In the genomic region with DNA sequence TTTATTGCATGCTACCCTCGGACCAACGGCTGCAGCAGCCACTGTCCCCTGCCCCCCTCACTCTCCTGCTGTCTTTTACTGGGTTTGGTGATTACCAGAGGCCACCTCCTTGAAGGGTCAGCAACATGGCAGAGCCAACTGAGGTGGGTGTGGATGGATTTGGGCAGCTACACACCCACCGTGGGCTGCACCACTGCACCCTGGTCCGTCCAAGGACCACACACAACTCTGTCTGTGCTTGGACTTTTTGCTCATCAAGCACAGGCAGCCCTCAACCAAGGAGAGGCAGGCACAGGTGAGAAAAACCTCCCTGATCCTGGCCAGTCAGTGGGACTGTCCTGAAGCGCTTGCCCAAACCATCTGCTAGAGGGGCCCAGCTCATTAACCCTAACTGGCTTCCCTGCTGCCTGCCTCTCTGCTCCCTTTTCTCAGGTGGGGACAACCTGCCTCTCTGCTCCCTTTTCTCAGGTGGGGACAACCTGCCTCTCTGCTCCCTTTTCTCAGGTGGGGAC, we compare ENCODE assay signal across 23 cellular contexts.
DNase-seq lines count a peak whose midpoint lies in the region; ATAC-seq and TF ChIP-seq lines count a peak whose summit lies in the region.
"Had no signal": no experiment of that assay in that cellular context is flagged by ENCODE, and none has a peak within 500 bp of the region (broad histone marks: within the 10 kb centered on the region; RNA-seq: fewer than 3 reads in every experiment).

No MANE protein-coding gene starts in this region.

- no peaks in the 10 kb centered on the region for H3K36me3 ChIP-seq in right atrium auricular region
- no peaks in the 10 kb centered on the region for H3K36me3 ChIP-seq in heart right ventricle
- H3K36me3 ChIP-seq in neuronal stem cell (replicated peaks in 1 of 2; ENCODE audit: control insufficient read depth in 2 of 2, insufficient read depth in 2 of 2, low read length in 2 of 2): no peaks in the 10 kb centered on the region
- no peaks in the 10 kb centered on the region for H3K36me3 ChIP-seq in spleen
- H3K36me3 ChIP-seq: BLaER1 had no signal

- H3K4me1 ChIP-seq in right atrium auricular region (no peaks in the 10 kb centered on the region), heart right ventricle (no peaks in the 10 kb centered on the region), neuronal stem cell (ENCODE audit: control insufficient read depth in 2 of 2, insufficient read depth in 1 of 2, low read depth in 1 of 2, low read length in 2 of 2) (peaks cover 10 to 13% of the 10 kb centered on the region in 2 donors), spleen (peaks cover 0 to 7% (median 0%) of the 10 kb centered on the region in 6 donors)
- H3K4me1 ChIP-seq: Caco-2 had no signal

- H3K36me3 Mint-ChIP-seq in T-helper 2 cell treated with Interferon-gamma antibody and Interleukin-4, amounts not matched to agents 5 μg/mL and 100 μg/mL, for 36 hours (ENCODE audit: low read depth): no peaks in the 10 kb centered on the region
- H3K36me3 Mint-ChIP-seq: CD4-positive, CD25-positive, alpha-beta regulatory T cell; CD8-positive, alpha-beta T cell had no signal

- TF ChIP-seq POLR2A in spleen (IDR thresholded peaks at IDR 0.05): no peak

- TF ChIP-seq CTCF in right atrium auricular region (IDR thresholded peaks at IDR 0.05) (no peak), heart right ventricle (IDR thresholded peaks at IDR 0.05) (no peak), spleen (IDR thresholded peaks at IDR 0.05 in 8 of 11, conservative IDR thresholded peaks at IDR 0.05 in 3 of 11) (no peak)

- peak overlapping the region; percentile 81 for H3K18ac ChIP-seq in neuronal stem cell (ENCODE audit: low read length)

- no peak overlapping the region for H4K8ac ChIP-seq in neuronal stem cell (ENCODE audit: low read depth, low read length)

- WGBS in heart right ventricle, 2 donors: 94 to 97% methylated on average over 5 of the region's 5 CpGs
- no CpG with 5 or more reads among the region's 5 CpGs for WGBS in neuronal stem cell (ENCODE audit: extremely low coverage in 2 of 2, insufficient read length in 2 of 2, insufficient replicate concordance in 1 of 2), 2 donors
- 80 to 98% (median 94%) methylated on average over 5 of the region's 5 CpGs for WGBS in spleen, 5 donors

- H3K4me1 Mint-ChIP-seq in T-helper 2 cell treated with Interferon-gamma antibody and Interleukin-4, amounts not matched to agents 5 μg/mL and 100 μg/mL, for 36 hours (ENCODE audit: low read depth): peaks cover 3% of the 10 kb centered on the region
- H3K4me1 Mint-ChIP-seq: B cell had no signal

- no peak overlapping the region for H3K4me3 ChIP-seq in right atrium auricular region
- H3K4me3 ChIP-seq in heart right ventricle: no peak overlapping the region
- H3K4me3 ChIP-seq in neuronal stem cell (ENCODE audit: low read length in 2 of 2): no peak overlapping the region
- H3K4me3 ChIP-seq in spleen: no peak overlapping the region
- H3K4me3 ChIP-seq: BLaER1, GM12878, GM23248 had no signal

- H3K23ac ChIP-seq in neuronal stem cell (ENCODE audit: low read depth, low read length, poor library complexity): no peak overlapping the region

- H3K4ac ChIP-seq in neuronal stem cell (ENCODE audit: low read length): no peak overlapping the region

- peaks cover 6% of the 10 kb centered on the region for H3K9me3 Mint-ChIP-seq in T-helper 2 cell treated with Interferon-gamma antibody and Interleukin-4, amounts not matched to agents 5 μg/mL and 100 μg/mL, for 36 hours

- H3K27ac ChIP-seq in right atrium auricular region (no peak overlapping the region), heart right ventricle (no peak overlapping the region), neuronal stem cell (replicated peaks; ENCODE audit: low read length) (no peak overlapping the region), spleen (no peak overlapping the region)
- H3K27ac ChIP-seq: 22Rv1, BLaER1, C4-2B, GM23248 had no signal

- no peak overlapping the region for H3K14ac ChIP-seq in neuronal stem cell (ENCODE audit: low read length)

- intact Hi-C loops in heart right ventricle (cut with DNase I) (no loop called here), spleen (cut with DNase I; ENCODE audit: low total_unique reads) (no loop called here)

- H2BK120ac ChIP-seq in neuronal stem cell (ENCODE audit: low read depth, low read length): no peak overlapping the region

- no peak overlapping the region for H2BK15ac ChIP-seq in neuronal stem cell (ENCODE audit: low read length)

- H3K4me2 ChIP-seq in neuronal stem cell (ENCODE audit: insufficient read depth, low read length, poor library complexity, severe bottlenecking): no peak overlapping the region
- H3K4me2 ChIP-seq: BLaER1 had no signal

- ATAC-seq in heart right ventricle: no peak
- ATAC-seq: CD8-positive, alpha-beta T cell; GM12878; HCT116 had no signal

- H4K91ac ChIP-seq in neuronal stem cell (ENCODE audit: low read depth, low read length, poor library complexity): no peak overlapping the region

- H3K27me3 ChIP-seq in right atrium auricular region: no peaks in the 10 kb centered on the region
- H3K27me3 ChIP-seq in heart right ventricle: no peaks in the 10 kb centered on the region
- no peaks in the 10 kb centered on the region for H3K27me3 ChIP-seq in neuronal stem cell (ENCODE audit: control insufficient read depth in 3 of 3, insufficient read depth in 3 of 3, low read depth in 1 of 3, low read length in 3 of 3)
- H3K27me3 ChIP-seq in spleen (replicated peaks in 1 of 7): no peaks in the 10 kb centered on the region
- H3K27me3 ChIP-seq: BLaER1 had no signal

- peak overlapping the region; percentile 20 for H2AK5ac ChIP-seq in neuronal stem cell (ENCODE audit: low read depth, low read length)

- peak overlapping the region; percentile 58 for H2BK5ac ChIP-seq in neuronal stem cell (ENCODE audit: low read length)

- H3K4me3 Mint-ChIP-seq in T-helper 2 cell treated with Interferon-gamma antibody and Interleukin-4, amounts not matched to agents 5 μg/mL and 100 μg/mL, for 36 hours: no peak overlapping the region
- H3K4me3 Mint-ChIP-seq: B cell; CD4-positive, CD25-positive, alpha-beta regulatory T cell; CD8-positive, alpha-beta T cell; H9 had no signal

- no peak overlapping the region for H2AFZ ChIP-seq in neuronal stem cell (ENCODE audit: low read length)
- H2AFZ ChIP-seq: GM23248 had no signal

- peak overlapping the region; percentile 88 for H2BK12ac ChIP-seq in neuronal stem cell (ENCODE audit: low read length)

- H3K79me1 ChIP-seq in neuronal stem cell (ENCODE audit: low read depth, low read length): no peaks in the 10 kb centered on the region

- H3K27ac Mint-ChIP-seq in T-helper 2 cell treated with Interferon-gamma antibody and Interleukin-4, amounts not matched to agents 5 μg/mL and 100 μg/mL, for 36 hours: no peak overlapping the region
- H3K27ac Mint-ChIP-seq: B cell; CD4-positive, CD25-positive, alpha-beta regulatory T cell; CD8-positive, alpha-beta T cell had no signal

- H3K9me3 ChIP-seq in right atrium auricular region (no peaks in the 10 kb centered on the region), heart right ventricle (peaks cover 0 to 5% (median 0%) of the 10 kb centered on the region in 11 donors), neuronal stem cell (replicated peaks in 1 of 2; ENCODE audit: control insufficient read depth in 2 of 2, insufficient read depth in 1 of 2, low read depth in 1 of 2, low read length in 2 of 2) (peaks cover 0 to 5% of the 10 kb centered on the region in 2 donors), spleen (peaks cover 0 to 4% (median 0%) of the 10 kb centered on the region in 8 donors)

- peak; percentile 43 for DNase-seq in right atrium auricular region (ENCODE audit: low spot score)
- DNase-seq in heart right ventricle: no peak
- no peak for DNase-seq in neuronal stem cell (ENCODE audit: low spot score)
- peak; percentile 41 for DNase-seq in spleen
- no peak for DNase-seq in Kasumi-1 (lab: John Stamatoyannopoulos, UW)
- DNase-seq in NK-92 treated with Interleukin-12 subunit alpha and Interleukin-12 subunit beta, amount 100 ng/mL, for 24 hours (lab: John Stamatoyannopoulos, UW): no peak
- no peak for DNase-seq in activated CD4-positive, CD25-positive, alpha-beta regulatory T cell (lab: John Stamatoyannopoulos, UW)
- no peak for DNase-seq in T-helper 2 cell treated with Interferon-gamma antibody and Interleukin-4, amounts not matched to agents 5 μg/mL and 100 μg/mL, for 36 hours (ENCODE audit: low spot score)
- DNase-seq: CD4-positive, CD25-positive, alpha-beta regulatory T cell; DMS153; DMS79; EL; GDM1; GM23248; H9 had no signal

- H3K27me3 Mint-ChIP-seq in T-helper 2 cell treated with Interferon-gamma antibody and Interleukin-4, amounts not matched to agents 5 μg/mL and 100 μg/mL, for 36 hours (ENCODE audit: low read depth): peaks cover 13% of the 10 kb centered on the region
- H3K27me3 Mint-ChIP-seq: CD4-positive, CD25-positive, alpha-beta regulatory T cell had no signal

- no peak overlapping the region for H3K9ac ChIP-seq in neuronal stem cell (ENCODE audit: low read depth, low read length, poor library complexity)
- H3K9ac ChIP-seq: BLaER1, GM23248 had no signal

Comparison
In these comparisons a context has a peak if more than half of its experiments do, and no peak if none do; other contexts are left out.
1. DNase-seq: peak in right atrium auricular region (single experiment) and spleen (single experiment); none in heart right ventricle (0 of 2), neuronal stem cell (single experiment), Kasumi-1 (0 of 2), NK-92 treated with Interleukin-12 subunit alpha and Interleukin-12 subunit beta, amount 100 ng/mL, for 24 hours (single experiment), activated CD4-positive, CD25-positive, alpha-beta regulatory T cell (0 of 4) and T-helper 2 cell treated with Interferon-gamma antibody and Interleukin-4, amounts not matched to agents 5 μg/mL and 100 μg/mL, for 36 hours (single experiment).